ENCODE assay signal across 8 cellular contexts in the genomic region with DNA sequence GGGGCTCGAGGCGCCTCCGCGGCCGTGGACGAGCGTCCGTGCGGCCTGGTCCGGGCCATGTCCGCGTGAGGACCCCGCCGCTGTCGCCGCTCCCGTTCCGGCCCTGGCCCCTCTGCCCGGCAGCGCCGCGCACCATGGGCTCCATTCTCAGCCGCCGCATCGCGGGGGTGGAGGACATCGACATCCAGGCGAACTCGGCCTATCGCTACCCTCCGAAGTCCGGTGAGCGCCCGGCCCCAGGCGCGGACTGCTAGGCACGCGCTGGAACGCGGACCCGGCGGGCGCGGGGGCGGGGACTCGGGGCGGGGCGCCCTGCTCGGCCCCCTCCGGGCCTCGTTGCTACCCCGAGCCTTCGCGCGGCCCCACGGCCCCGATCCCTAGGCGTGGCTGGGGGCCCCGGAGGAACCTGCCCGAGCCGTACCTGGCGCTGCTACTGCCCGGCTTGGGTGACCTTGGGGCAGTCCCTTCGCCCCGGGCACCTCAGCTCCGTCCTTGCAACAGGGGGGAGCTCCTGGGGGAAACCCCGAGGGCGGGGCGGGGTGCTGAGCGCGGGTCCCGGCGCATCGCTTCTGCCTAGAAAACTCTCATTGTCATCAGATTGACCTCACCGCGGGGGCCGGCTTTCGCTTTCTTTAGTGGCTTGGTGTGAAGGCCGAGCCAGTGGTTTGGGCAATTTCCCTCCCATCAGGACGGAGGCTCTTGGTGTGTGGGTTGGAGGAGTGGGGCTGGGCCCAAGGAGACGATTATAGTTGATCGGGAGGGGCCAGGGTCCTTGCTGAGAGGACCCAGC. TPM values are rescaled to one million over a fixed set of nuclear protein-coding genes. Genes with fewer than 3 reads are reported as not detected.
A peak's percentile ranks its signal among the peaks of the same experiment; 100 is the strongest.
DNase-seq lines count a peak whose midpoint lies in the region; ATAC-seq and TF ChIP-seq lines count a peak whose summit lies in the region.

No MANE protein-coding gene starts in this region.

- H3K9me3 ChIP-seq in SK-N-MC (ENCODE audit: low read depth, low read length) (no peaks in the 10 kb centered on the region), left ventricle myocardium inferior (replicated peaks) (no peaks in the 10 kb centered on the region), aorta (ENCODE audit: control insufficient read depth, low read length) (no peaks in the 10 kb centered on the region)

- H3K36me3 ChIP-seq in SK-N-MC (ENCODE audit: insufficient read depth, low read length): no peaks in the 10 kb centered on the region
- H3K36me3 ChIP-seq in left ventricle myocardium inferior: no peaks in the 10 kb centered on the region
- H3K36me3 ChIP-seq in rectal smooth muscle tissue (ENCODE audit: control insufficient read depth, insufficient read depth, low read length): no peaks in the 10 kb centered on the region
- no peaks in the 10 kb centered on the region for H3K36me3 ChIP-seq in aorta (ENCODE audit: control insufficient read depth in 1 of 2, insufficient read depth in 2 of 2, low read length in 1 of 2)

- intact Hi-C loops in left ventricle myocardium inferior (cut with micrococcal nuclease) (no loop called here), aorta (cut with DNase I) (loop anchor here in 1 of 2 donors (1.0 kb wide), 1 partner anchor 9 kb away; no protein-coding TSS in a partner anchor)

- peak; percentile 52 for ATAC-seq in GM19035 (IDR thresholded peaks at IDR 0.05; ENCODE audit: unreplicated experiment)
- peak; percentile 57 for ATAC-seq in HG03175 (IDR thresholded peaks at IDR 0.05; ENCODE audit: unreplicated experiment)
- ATAC-seq in activated naive CD8-positive, alpha-beta T cell treated with anti-CD3 and anti-CD28 coated beads, Interleukin-2, amount 10 ng/mL, durations not matched to agents 7 days and 5 days (ENCODE audit: low read depth): peak; percentile 32
- ATAC-seq in aorta (ENCODE audit: low FRiP score): peak; percentile 44

- peak overlapping the region; percentile 94 for H3K27ac Mint-ChIP-seq in activated naive CD8-positive, alpha-beta T cell treated with anti-CD3 and anti-CD28 coated beads, Interleukin-2, amount 10 ng/mL, durations not matched to agents 7 days and 5 days

- H3K27ac ChIP-seq in SK-N-MC (no peak overlapping the region), left ventricle myocardium inferior (replicated peaks) (peak overlapping the region; percentile 95), rectal smooth muscle tissue (ENCODE audit: low read depth, low read length) (peak overlapping the region; percentile 97), aorta (ENCODE audit: low read depth in 1 of 2, low read length in 2 of 2) (peak overlapping the region in 1 of 2 donors; percentile 45)

- DNase-seq in AG08395 (ENCODE audit: low spot score) (peak; percentile 55), SK-N-MC (ENCODE audit: low read depth, low spot score) (no peak), left ventricle myocardium inferior (peak; percentile 60), aorta (peak; percentile 86 to 91)
- peak; percentile 75 for DNase-seq in activated naive CD8-positive, alpha-beta T cell treated with anti-CD3 and anti-CD28 coated beads, Interleukin-2, amount 10 ng/mL, durations not matched to agents 7 days and 5 days

- peak overlapping the region; percentile 96 for H3K4me3 Mint-ChIP-seq in activated naive CD8-positive, alpha-beta T cell treated with anti-CD3 and anti-CD28 coated beads, Interleukin-2, amount 10 ng/mL, durations not matched to agents 7 days and 5 days

- H3K4me3 ChIP-seq in SK-N-MC (peak overlapping the region; percentile 96), left ventricle myocardium inferior (peak overlapping the region; percentile 100), rectal smooth muscle tissue (ENCODE audit: low read length) (peak overlapping the region; percentile 95), aorta (ENCODE audit: low read length in 2 of 2) (peak overlapping the region; percentile 64 to 98)

- H3K36me3 Mint-ChIP-seq in activated naive CD8-positive, alpha-beta T cell treated with anti-CD3 and anti-CD28 coated beads, Interleukin-2, amount 10 ng/mL, durations not matched to agents 7 days and 5 days: peaks cover 16% of the 10 kb centered on the region

- H3K27me3 ChIP-seq in left ventricle myocardium inferior (ENCODE audit: low read depth) (no peaks in the 10 kb centered on the region), rectal smooth muscle tissue (ENCODE audit: control insufficient read depth, insufficient read depth, low read length) (no peaks in the 10 kb centered on the region), aorta (ENCODE audit: control insufficient read depth in 1 of 2, insufficient read depth in 2 of 2, low read length in 1 of 2) (no peaks in the 10 kb centered on the region)

- H3K4me1 Mint-ChIP-seq in activated naive CD8-positive, alpha-beta T cell treated with anti-CD3 and anti-CD28 coated beads, Interleukin-2, amount 10 ng/mL, durations not matched to agents 7 days and 5 days: peaks cover 30% of the 10 kb centered on the region

- no peak for TF ChIP-seq CTCF in left ventricle myocardium inferior (IDR thresholded peaks at IDR 0.05; ENCODE audit: borderline replicate concordance)

- H3K4me1 ChIP-seq in left ventricle myocardium inferior: peaks cover 37% of the 10 kb centered on the region
- H3K4me1 ChIP-seq in rectal smooth muscle tissue (ENCODE audit: control insufficient read depth, insufficient read depth, low read length): peaks cover 11% of the 10 kb centered on the region
- no peaks in the 10 kb centered on the region for H3K4me1 ChIP-seq in aorta (ENCODE audit: control insufficient read depth in 1 of 2, insufficient read depth in 2 of 2, low read length in 2 of 2)

- no peaks in the 10 kb centered on the region for H3K27me3 Mint-ChIP-seq in activated naive CD8-positive, alpha-beta T cell treated with anti-CD3 and anti-CD28 coated beads, Interleukin-2, amount 10 ng/mL, durations not matched to agents 7 days and 5 days

- peak overlapping the region; percentile 75 for H3K9ac ChIP-seq in SK-N-MC (ENCODE audit: insufficient read length)
- peak overlapping the region; percentile 97 for H3K9ac ChIP-seq in rectal smooth muscle tissue (ENCODE audit: low read length)

- 0% methylated on average over 50 to 82 of the region's 82 CpGs for WGBS in aorta, 2 donors

- POLR2A ChIA-PET in activated naive CD8-positive, alpha-beta T cell treated with anti-CD3 and anti-CD28 coated beads, Interleukin-2, amount 10 ng/mL, durations not matched to agents 7 days and 5 days (lab: Charles Lee): interaction anchor here (0.6 to 2.2 kb wide), 13 partner anchors 9 to 274 kb away, joined by 3 to 12 read pairs (median 4); a partner anchor contains a TSS

- H3K9me3 Mint-ChIP-seq in activated naive CD8-positive, alpha-beta T cell treated with anti-CD3 and anti-CD28 coated beads, Interleukin-2, amount 10 ng/mL, durations not matched to agents 7 days and 5 days: no peaks in the 10 kb centered on the region

RNA-seq across cellular contexts. Expression of a gene that starts 0.4 kb away (rescaled TPM):
- 10 to 100 TPM; 84.4 to 91.7 TPM for total RNA-seq in activated naive CD8-positive, alpha-beta T cell treated with anti-CD3 and anti-CD28 coated beads, Interleukin-2, amount 10 ng/mL, durations not matched to agents 7 days and 5 days
- total RNA-seq in left ventricle myocardium inferior: 30.5 TPM
- 10 to 100 TPM; 64.3 to 77.7 TPM for total RNA-seq in aorta
- polyA plus RNA-seq in aorta: 10 to 100 TPM; 15.4 to 21.5 TPM

RNA-seq across cellular contexts. Expression of a gene that starts 10.3 kb away (rescaled TPM):
- total RNA-seq in activated naive CD8-positive, alpha-beta T cell treated with anti-CD3 and anti-CD28 coated beads, Interleukin-2, amount 10 ng/mL, durations not matched to agents 7 days and 5 days: 10 to 100 TPM; 21.3 to 23.7 TPM
- total RNA-seq in left ventricle myocardium inferior: 24.7 TPM
- total RNA-seq in aorta: 10 to 100 TPM; 20.4 to 21.2 TPM
- 10 to 100 TPM; 11.1 to 32.3 TPM for polyA plus RNA-seq in aorta
